8 cellular contexts compared by ENCODE assay signal in genomic region chr16:88534731-88535141, GRCh38. TPM values are rescaled to one million over a fixed set of nuclear protein-coding genes. Genes with fewer than 3 reads are reported as not detected.
DNase-seq lines count a peak whose midpoint lies in the region; ATAC-seq, FAIRE-seq and TF ChIP-seq lines count a peak whose summit lies in the region.

No MANE protein-coding gene starts in this region.

- TF ChIP-seq POLR2A in GM10847 (IDR thresholded peaks at IDR 0.05; ENCODE audit: extremely low read depth, insufficient read length): peak; percentile 17

- peak overlapping the region; percentile 67 for H3K27ac Mint-ChIP-seq in neural crest cell (ENCODE audit: unreplicated experiment)

- H3K9me3 Mint-ChIP-seq in neural crest cell: no peaks in the 10 kb centered on the region

- TF ChIP-seq CTCF in WI38 (IDR thresholded peaks at IDR 0.05; ENCODE audit: low read depth, low read length): no peak
- no peak for TF ChIP-seq CTCF in epithelial cell of proximal tubule (conservative IDR thresholded peaks at IDR 0.05; ENCODE audit: low read depth, low read length)
- TF ChIP-seq CTCF in neural crest cell (conservative IDR thresholded peaks at IDR 0.05): no peak
- TF ChIP-seq CTCF in D721Med (IDR thresholded peaks at IDR 0.05; ENCODE audit: insufficient read depth, missing control alignments): no peak

- peaks cover 15% of the 10 kb centered on the region for H3K27me3 Mint-ChIP-seq in neural crest cell (ENCODE audit: low read depth)

- peak overlapping the region; percentile 92 for H3K4me3 Mint-ChIP-seq in neural crest cell

- DNase-seq in epithelial cell of proximal tubule (ENCODE audit: low read depth) (no peak), neural crest cell (ENCODE audit: low read depth, low spot score) (no peak), D721Med (ENCODE audit: insufficient read length, low spot score) (no peak), UCSD-AML1 (lab: John Stamatoyannopoulos, UW; ENCODE audit: unreplicated experiment) (no peak)

- ATAC-seq in HG02884 (IDR thresholded peaks at IDR 0.05; ENCODE audit: unreplicated experiment) (peak; percentile 11), HG03139 (IDR thresholded peaks at IDR 0.05; ENCODE audit: unreplicated experiment) (no peak)

- peaks cover 12% of the 10 kb centered on the region for H3K4me1 Mint-ChIP-seq in neural crest cell

- H3K4me3 ChIP-seq in WI38 (ENCODE audit: low read depth, low read length) (peak overlapping the region; percentile 46), epithelial cell of proximal tubule (ENCODE audit: low read depth, low read length) (peak overlapping the region; percentile 53)

- no peak for FAIRE-seq in D721Med (lab: Jason Lieb, UNC)

- peaks cover 2% of the 10 kb centered on the region for H3K36me3 Mint-ChIP-seq in neural crest cell (ENCODE audit: low read depth)

RNA-seq across cellular contexts. Expression of gene ZC3H18, which starts 35.5 kb away (rescaled TPM):
- 18.3 and 19.2 TPM in 2 replicates for total RNA-seq in epithelial cell of proximal tubule
- 88.5 and 90.4 TPM in 2 replicates for total RNA-seq in neural crest cell
